In the genomic region with DNA sequence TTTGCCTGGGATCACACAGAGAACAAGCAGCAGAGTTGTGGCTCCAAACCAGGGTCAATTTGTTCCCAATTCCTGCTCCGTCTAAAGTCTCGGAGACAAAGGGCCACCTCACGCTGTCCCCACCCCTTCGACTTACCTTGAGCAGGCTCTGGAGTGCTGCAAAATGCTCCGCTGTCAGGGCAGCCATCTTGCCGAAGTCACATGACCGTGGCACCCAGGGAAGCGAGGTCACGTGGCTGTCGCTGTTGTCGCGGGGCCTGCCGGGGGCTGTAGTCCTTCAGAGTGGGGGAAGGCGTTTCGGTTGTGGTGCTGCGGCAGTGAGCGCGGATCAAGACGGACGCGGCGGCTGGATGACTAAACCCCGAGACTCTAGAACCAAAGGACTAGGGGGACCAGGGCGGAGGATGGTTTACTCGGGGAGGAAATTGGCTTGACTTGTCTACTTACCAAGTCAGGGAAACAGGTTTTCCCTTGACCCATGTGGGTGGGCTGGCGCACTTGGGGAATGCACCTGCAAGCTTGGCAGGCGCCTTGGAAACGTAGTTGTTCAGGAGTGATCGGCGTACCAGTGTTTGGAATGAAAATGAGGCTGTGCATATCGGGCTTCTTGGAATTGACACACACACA, we compare ENCODE assay signal across 1 cellular context.
TF ChIP-seq lines count a peak whose summit lies in the region.

A gene (minus strand): TSS at position 199 of the 627 bp plus-strand sequence. CDS start 12 bp downstream, at position 187.

TF ChIP-seq in HEK293, 187 proteins besides CTCF, POLR2A, EP300 and RAD21 (continued from another document and continues in another):
- TF ChIP-seq, protein P1, sequence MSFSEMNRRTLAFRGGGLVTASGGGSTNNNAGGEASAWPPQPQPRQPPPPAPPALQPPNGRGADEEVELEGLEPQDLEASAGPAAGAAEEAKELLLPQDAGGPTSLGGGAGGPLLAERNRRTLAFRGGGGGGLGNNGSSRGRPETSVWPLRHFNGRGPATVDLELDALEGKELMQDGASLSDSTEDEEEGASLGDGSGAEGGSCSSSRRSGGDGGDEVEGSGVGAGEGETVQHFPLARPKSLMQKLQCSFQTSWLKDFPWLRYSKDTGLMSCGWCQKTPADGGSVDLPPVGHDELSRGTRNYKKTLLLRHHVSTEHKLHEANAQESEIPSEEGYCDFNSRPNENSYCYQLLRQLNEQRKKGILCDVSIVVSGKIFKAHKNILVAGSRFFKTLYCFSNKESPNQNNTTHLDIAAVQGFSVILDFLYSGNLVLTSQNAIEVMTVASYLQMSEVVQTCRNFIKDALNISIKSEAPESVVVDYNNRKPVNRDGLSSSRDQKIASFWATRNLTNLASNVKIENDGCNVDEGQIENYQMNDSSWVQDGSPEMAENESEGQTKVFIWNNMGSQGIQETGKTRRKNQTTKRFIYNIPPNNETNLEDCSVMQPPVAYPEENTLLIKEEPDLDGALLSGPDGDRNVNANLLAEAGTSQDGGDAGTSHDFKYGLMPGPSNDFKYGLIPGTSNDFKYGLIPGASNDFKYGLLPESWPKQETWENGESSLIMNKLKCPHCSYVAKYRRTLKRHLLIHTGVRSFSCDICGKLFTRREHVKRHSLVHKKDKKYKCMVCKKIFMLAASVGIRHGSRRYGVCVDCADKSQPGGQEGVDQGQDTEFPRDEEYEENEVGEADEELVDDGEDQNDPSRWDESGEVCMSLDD (tag by site-specific recombination; IDR thresholded peaks at IDR 0.05) = no peak
- peak; percentile 17; the same call in 1 of the 2 replicates for TF ChIP-seq ZBTB20 (tag by site-specific recombination; IDR thresholded peaks at IDR 0.05)
- no peak for TF ChIP-seq ZNF791 (tag by site-specific recombination; IDR thresholded peaks at IDR 0.05)
- no peak for TF ChIP-seq ZNF776 (tag by site-specific recombination; IDR thresholded peaks at IDR 0.05; ENCODE audit: borderline replicate concordance)
- TF ChIP-seq ZNF600 (tag by site-specific recombination; IDR thresholded peaks at IDR 0.05) = peak; percentile 94
- TF ChIP-seq, protein P2, sequence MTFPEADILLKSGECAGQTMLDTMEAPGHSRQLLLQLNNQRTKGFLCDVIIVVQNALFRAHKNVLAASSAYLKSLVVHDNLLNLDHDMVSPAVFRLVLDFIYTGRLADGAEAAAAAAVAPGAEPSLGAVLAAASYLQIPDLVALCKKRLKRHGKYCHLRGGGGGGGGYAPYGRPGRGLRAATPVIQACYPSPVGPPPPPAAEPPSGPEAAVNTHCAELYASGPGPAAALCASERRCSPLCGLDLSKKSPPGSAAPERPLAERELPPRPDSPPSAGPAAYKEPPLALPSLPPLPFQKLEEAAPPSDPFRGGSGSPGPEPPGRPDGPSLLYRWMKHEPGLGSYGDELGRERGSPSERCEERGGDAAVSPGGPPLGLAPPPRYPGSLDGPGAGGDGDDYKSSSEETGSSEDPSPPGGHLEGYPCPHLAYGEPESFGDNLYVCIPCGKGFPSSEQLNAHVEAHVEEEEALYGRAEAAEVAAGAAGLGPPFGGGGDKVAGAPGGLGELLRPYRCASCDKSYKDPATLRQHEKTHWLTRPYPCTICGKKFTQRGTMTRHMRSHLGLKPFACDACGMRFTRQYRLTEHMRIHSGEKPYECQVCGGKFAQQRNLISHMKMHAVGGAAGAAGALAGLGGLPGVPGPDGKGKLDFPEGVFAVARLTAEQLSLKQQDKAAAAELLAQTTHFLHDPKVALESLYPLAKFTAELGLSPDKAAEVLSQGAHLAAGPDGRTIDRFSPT (tag by site-specific recombination; IDR thresholded peaks at IDR 0.05) = no peak
- TF ChIP-seq BCL11A (tag by site-specific recombination; IDR thresholded peaks at IDR 0.05; ENCODE audit: low read depth) = no peak
- TF ChIP-seq YY1 (tag by site-specific recombination; IDR thresholded peaks at IDR 0.05) = peak; percentile 93
- TF ChIP-seq GLI4 (tag by site-specific recombination; IDR thresholded peaks at IDR 0.05) = no peak
- TF ChIP-seq, protein P3, sequence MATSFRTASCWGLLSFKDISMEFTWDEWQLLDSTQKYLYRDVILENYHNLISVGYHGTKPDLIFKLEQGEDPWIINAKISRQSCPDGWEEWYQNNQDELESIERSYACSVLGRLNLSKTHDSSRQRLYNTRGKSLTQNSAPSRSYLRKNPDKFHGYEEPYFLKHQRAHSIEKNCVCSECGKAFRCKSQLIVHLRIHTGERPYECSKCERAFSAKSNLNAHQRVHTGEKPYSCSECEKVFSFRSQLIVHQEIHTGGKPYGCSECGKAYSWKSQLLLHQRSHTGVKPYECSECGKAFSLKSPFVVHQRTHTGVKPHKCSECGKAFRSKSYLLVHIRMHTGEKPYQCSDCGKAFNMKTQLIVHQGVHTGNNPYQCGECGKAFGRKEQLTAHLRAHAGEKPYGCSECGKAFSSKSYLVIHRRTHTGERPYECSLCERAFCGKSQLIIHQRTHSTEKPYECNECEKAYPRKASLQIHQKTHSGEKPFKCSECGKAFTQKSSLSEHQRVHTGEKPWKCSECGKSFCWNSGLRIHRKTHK (tag by site-specific recombination; IDR thresholded peaks at IDR 0.05) = no peak
- TF ChIP-seq ZNF155 (tag by site-specific recombination; IDR thresholded peaks at IDR 0.05) = no peak
- no peak for TF ChIP-seq ZNF366 (tag by site-specific recombination; conservative IDR thresholded peaks at IDR 0.05)
- no peak for TF ChIP-seq ZSCAN30 (tag by site-specific recombination; IDR thresholded peaks at IDR 0.05)
- TF ChIP-seq ZNF76 (tag by site-specific recombination; IDR thresholded peaks at IDR 0.05; ENCODE audit: borderline replicate concordance, low read depth) = peak; percentile 92
- TF ChIP-seq SCRT2 (tag by site-specific recombination; IDR thresholded peaks at IDR 0.05) = peak; percentile 49
- TF ChIP-seq, protein P4, sequence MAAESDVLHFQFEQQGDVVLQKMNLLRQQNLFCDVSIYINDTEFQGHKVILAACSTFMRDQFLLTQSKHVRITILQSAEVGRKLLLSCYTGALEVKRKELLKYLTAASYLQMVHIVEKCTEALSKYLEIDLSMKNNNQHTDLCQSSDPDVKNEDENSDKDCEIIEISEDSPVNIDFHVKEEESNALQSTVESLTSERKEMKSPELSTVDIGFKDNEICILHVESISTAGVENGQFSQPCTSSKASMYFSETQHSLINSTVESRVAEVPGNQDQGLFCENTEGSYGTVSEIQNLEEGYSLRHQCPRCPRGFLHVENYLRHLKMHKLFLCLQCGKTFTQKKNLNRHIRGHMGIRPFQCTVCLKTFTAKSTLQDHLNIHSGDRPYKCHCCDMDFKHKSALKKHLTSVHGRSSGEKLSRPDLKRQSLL (tag by site-specific recombination; IDR thresholded peaks at IDR 0.05) = no peak
- TF ChIP-seq HOXA7 (CRISPR knock-in tag; IDR thresholded peaks at IDR 0.05; ENCODE audit: borderline replicate concordance) = no peak
- TF ChIP-seq ZNF311 (tag by site-specific recombination; IDR thresholded peaks at IDR 0.05; ENCODE audit: borderline replicate concordance) = no peak
- no peak for TF ChIP-seq ZNF274 (IDR thresholded peaks at IDR 0.05; ENCODE audit: low read length)
- no peak for TF ChIP-seq ZNF274 (tag by site-specific recombination; IDR thresholded peaks at IDR 0.05; ENCODE audit: borderline replicate concordance)
- no peak for TF ChIP-seq ZNF48 (tag by site-specific recombination; IDR thresholded peaks at IDR 0.05)
- TF ChIP-seq BCL11B (tag by site-specific recombination; IDR thresholded peaks at IDR 0.05; ENCODE audit: low read depth) = no peak
- no peak for TF ChIP-seq ZNF404 (tag by site-specific recombination; IDR thresholded peaks at IDR 0.05)
- no peak for TF ChIP-seq ZNF777 (tag by site-specific recombination; IDR thresholded peaks at IDR 0.05; ENCODE audit: borderline replicate concordance)
- TF ChIP-seq HOXD13 (CRISPR knock-in tag; IDR thresholded peaks at IDR 0.05; ENCODE audit: borderline replicate concordance) = no peak
- no peak for TF ChIP-seq ZNF157 (tag by site-specific recombination; IDR thresholded peaks at IDR 0.05)
- TF ChIP-seq ZNF223 (tag by site-specific recombination; IDR thresholded peaks at IDR 0.05) = no peak
- no peak for TF ChIP-seq ZNF837 (tag by site-specific recombination; IDR thresholded peaks at IDR 0.05)
- TF ChIP-seq ZNF555 (tag by site-specific recombination; conservative IDR thresholded peaks at IDR 0.05) = no peak
- no peak for TF ChIP-seq ZNF544 (tag by site-specific recombination; IDR thresholded peaks at IDR 0.05)
- no peak for TF ChIP-seq ZNF175 (tag by site-specific recombination; IDR thresholded peaks at IDR 0.05)
- TF ChIP-seq ZNF391 (tag by site-specific recombination; IDR thresholded peaks at IDR 0.05; ENCODE audit: borderline replicate concordance, low read depth) = no peak
- TF ChIP-seq ZNF324 (tag by site-specific recombination; IDR thresholded peaks at IDR 0.05) = 0 out of 2 replicates have a peak, but pooled peaks have one; percentile 54
- TF ChIP-seq KLF16 (tag by site-specific recombination; IDR thresholded peaks at IDR 0.05) = no peak
- TF ChIP-seq, protein P5, sequence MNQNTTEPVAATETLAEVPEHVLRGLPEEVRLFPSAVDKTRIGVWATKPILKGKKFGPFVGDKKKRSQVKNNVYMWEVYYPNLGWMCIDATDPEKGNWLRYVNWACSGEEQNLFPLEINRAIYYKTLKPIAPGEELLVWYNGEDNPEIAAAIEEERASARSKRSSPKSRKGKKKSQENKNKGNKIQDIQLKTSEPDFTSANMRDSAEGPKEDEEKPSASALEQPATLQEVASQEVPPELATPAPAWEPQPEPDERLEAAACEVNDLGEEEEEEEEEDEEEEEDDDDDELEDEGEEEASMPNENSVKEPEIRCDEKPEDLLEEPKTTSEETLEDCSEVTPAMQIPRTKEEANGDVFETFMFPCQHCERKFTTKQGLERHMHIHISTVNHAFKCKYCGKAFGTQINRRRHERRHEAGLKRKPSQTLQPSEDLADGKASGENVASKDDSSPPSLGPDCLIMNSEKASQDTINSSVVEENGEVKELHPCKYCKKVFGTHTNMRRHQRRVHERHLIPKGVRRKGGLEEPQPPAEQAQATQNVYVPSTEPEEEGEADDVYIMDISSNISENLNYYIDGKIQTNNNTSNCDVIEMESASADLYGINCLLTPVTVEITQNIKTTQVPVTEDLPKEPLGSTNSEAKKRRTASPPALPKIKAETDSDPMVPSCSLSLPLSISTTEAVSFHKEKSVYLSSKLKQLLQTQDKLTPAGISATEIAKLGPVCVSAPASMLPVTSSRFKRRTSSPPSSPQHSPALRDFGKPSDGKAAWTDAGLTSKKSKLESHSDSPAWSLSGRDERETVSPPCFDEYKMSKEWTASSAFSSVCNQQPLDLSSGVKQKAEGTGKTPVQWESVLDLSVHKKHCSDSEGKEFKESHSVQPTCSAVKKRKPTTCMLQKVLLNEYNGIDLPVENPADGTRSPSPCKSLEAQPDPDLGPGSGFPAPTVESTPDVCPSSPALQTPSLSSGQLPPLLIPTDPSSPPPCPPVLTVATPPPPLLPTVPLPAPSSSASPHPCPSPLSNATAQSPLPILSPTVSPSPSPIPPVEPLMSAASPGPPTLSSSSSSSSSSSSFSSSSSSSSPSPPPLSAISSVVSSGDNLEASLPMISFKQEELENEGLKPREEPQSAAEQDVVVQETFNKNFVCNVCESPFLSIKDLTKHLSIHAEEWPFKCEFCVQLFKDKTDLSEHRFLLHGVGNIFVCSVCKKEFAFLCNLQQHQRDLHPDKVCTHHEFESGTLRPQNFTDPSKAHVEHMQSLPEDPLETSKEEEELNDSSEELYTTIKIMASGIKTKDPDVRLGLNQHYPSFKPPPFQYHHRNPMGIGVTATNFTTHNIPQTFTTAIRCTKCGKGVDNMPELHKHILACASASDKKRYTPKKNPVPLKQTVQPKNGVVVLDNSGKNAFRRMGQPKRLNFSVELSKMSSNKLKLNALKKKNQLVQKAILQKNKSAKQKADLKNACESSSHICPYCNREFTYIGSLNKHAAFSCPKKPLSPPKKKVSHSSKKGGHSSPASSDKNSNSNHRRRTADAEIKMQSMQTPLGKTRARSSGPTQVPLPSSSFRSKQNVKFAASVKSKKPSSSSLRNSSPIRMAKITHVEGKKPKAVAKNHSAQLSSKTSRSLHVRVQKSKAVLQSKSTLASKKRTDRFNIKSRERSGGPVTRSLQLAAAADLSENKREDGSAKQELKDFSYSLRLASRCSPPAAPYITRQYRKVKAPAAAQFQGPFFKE (tag by site-specific recombination; IDR thresholded peaks at IDR 0.05; ENCODE audit: borderline replicate concordance) = no peak
- TF ChIP-seq, protein P6, sequence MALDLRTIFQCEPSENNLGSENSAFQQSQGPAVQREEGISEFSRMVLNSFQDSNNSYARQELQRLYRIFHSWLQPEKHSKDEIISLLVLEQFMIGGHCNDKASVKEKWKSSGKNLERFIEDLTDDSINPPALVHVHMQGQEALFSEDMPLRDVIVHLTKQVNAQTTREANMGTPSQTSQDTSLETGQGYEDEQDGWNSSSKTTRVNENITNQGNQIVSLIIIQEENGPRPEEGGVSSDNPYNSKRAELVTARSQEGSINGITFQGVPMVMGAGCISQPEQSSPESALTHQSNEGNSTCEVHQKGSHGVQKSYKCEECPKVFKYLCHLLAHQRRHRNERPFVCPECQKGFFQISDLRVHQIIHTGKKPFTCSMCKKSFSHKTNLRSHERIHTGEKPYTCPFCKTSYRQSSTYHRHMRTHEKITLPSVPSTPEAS (tag by site-specific recombination; IDR thresholded peaks at IDR 0.05) = no peak
- no peak for TF ChIP-seq ZNF302 (tag by site-specific recombination; IDR thresholded peaks at IDR 0.05; ENCODE audit: low read depth)
- TF ChIP-seq, protein P7, sequence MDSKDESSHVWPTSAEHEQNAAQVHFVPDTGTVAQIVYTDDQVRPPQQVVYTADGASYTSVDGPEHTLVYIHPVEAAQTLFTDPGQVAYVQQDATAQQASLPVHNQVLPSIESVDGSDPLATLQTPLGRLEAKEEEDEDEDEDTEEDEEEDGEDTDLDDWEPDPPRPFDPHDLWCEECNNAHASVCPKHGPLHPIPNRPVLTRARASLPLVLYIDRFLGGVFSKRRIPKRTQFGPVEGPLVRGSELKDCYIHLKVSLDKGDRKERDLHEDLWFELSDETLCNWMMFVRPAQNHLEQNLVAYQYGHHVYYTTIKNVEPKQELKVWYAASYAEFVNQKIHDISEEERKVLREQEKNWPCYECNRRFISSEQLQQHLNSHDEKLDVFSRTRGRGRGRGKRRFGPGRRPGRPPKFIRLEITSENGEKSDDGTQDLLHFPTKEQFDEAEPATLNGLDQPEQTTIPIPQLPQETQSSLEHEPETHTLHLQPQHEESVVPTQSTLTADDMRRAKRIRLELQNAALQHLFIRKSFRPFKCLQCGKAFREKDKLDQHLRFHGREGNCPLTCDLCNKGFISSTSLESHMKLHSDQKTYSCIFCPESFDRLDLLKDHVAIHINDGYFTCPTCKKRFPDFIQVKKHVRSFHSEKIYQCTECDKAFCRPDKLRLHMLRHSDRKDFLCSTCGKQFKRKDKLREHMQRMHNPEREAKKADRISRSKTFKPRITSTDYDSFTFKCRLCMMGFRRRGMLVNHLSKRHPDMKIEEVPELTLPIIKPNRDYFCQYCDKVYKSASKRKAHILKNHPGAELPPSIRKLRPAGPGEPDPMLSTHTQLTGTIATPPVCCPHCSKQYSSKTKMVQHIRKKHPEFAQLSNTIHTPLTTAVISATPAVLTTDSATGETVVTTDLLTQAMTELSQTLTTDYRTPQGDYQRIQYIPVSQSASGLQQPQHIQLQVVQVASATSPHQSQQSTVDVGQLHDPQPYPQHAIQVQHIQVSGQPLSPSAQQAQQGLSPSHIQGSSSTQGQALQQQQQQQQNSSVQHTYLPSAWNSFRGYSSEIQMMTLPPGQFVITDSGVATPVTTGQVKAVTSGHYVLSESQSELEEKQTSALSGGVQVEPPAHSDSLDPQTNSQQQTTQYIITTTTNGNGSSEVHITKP (tag by site-specific recombination; IDR thresholded peaks at IDR 0.05) = no peak; the same call in 1 of the 2 replicates
- TF ChIP-seq ZBTB48 (tag by site-specific recombination; IDR thresholded peaks at IDR 0.05) = no peak
- no peak for TF ChIP-seq ZNF621 (tag by site-specific recombination; IDR thresholded peaks at IDR 0.05)
- no peak for TF ChIP-seq PRDM1 (tag by site-specific recombination; IDR thresholded peaks at IDR 0.05)
- TF ChIP-seq ZNF660 (tag by site-specific recombination; IDR thresholded peaks at IDR 0.05) = 0 out of 2 replicates have a peak, but pooled peaks have one; percentile 41
